In the genomic region with DNA sequence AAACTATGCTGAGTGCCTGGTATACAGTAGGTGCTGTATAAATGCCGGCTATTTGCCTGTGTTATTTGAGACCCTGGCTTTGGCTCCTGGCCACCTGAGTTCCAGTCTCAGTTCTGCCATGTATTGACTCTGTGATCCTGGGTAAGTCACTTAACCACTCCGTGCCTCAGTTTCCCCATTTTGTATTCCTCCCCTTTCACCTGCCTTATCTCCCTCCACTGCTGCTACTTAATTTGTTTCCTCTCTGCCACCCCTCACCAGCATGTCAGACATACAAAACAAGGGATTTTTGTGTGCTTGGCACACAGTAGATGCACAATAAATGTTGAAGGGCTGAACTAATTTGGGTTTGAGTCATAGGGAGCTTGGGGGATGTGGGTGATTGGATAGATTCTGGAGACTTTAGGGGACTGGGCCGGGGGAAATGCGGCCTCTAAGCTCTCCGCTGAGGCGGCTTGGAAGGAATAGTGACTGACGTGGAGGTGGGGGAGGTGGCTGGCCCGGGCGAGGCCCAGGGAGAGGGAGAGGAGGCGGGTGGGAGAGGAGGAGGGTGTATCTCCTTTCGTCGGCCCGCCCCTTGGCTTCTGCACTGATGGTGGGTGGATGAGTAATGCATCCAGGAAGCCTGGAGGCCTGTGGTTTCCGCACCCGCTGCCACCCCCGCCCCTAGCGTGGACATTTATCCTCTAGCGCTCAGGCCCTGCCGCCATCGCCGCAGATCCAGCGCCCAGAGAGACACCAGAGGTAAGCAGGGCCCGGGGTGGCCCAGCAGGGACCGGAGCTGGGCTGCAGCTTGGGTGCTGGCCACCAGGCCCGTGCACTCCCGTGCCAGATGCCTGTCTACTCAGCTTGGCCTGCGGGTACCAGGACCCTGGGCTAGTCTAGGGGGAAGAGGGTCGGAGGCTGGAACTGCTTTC, we compare ENCODE assay signal across 8 cellular contexts. TPM values are rescaled to one million over a fixed set of nuclear protein-coding genes. Genes with fewer than 3 reads are reported as not detected.
DNase-seq lines count a peak whose midpoint lies in the region; ATAC-seq and TF ChIP-seq lines count a peak whose summit lies in the region.

TSS of gene TIMP1 (plus strand) at position 706 of the 917 bp plus-strand sequence. CDS start 980 bp downstream, outside the sequence.

- H3K4me3 ChIP-seq in GM12865 (ENCODE audit: low read depth, low read length) = peak within 1 kb of the TSS; percentile 62

- DNase-seq in GM12865 (ENCODE audit: low read depth) (peak; percentile 86), NCI-H2107 treated with DMSO at 0.1 percent for 48 hours (lab: John Stamatoyannopoulos, UW; ENCODE audit: unreplicated experiment) (peak; percentile 40), cortex of kidney (lab: John Stamatoyannopoulos, UW) (peak; percentile 3), left lobe of liver (ENCODE audit: low spot score) (peak; percentile 63)
- DNase-seq in activated CD4-positive, alpha-beta T cell treated with anti-CD3 and anti-CD28 coated beads, Interleukin-2, amount 10 ng/mL, durations not matched to agents 7 days and 5 days = peak; percentile 82
- DNase-seq in stimulated activated CD4-positive, alpha-beta T cell treated with anti-CD3 and anti-CD28 coated beads, Interleukin-2, amount 100 ng/mL, for 4 hours (ENCODE audit: low read depth) = peak; percentile 80

- H3K4me3 Mint-ChIP-seq in activated CD4-positive, alpha-beta T cell treated with anti-CD3 and anti-CD28 coated beads, Interleukin-2, amount 10 ng/mL, durations not matched to agents 7 days and 5 days = peak within 1 kb of the TSS; percentile 55

- peaks cover 42% of the 10 kb centered on the region for H3K4me1 Mint-ChIP-seq in activated CD4-positive, alpha-beta T cell treated with anti-CD3 and anti-CD28 coated beads, Interleukin-2, amount 10 ng/mL, durations not matched to agents 7 days and 5 days

- no peaks in the 10 kb centered on the region for H3K9me3 Mint-ChIP-seq in activated CD4-positive, alpha-beta T cell treated with anti-CD3 and anti-CD28 coated beads, Interleukin-2, amount 10 ng/mL, durations not matched to agents 7 days and 5 days

- POLR2A ChIA-PET in activated CD4-positive, alpha-beta T cell treated with anti-CD3 and anti-CD28 coated beads, Interleukin-2, amount 10 ng/mL, durations not matched to agents 7 days and 5 days (lab: Charles Lee) = interaction anchor here (0.6 kb wide), 1 partner anchor 26 kb away, joined by 3 read pairs; no protein-coding TSS in a partner anchor

- H3K27me3 Mint-ChIP-seq in activated CD4-positive, alpha-beta T cell treated with anti-CD3 and anti-CD28 coated beads, Interleukin-2, amount 10 ng/mL, durations not matched to agents 7 days and 5 days = no peaks in the 10 kb centered on the region

- CTCF ChIA-PET in activated CD4-positive, alpha-beta T cell treated with anti-CD3 and anti-CD28 coated beads, Interleukin-2, amount 10 ng/mL, durations not matched to agents 7 days and 5 days (lab: Charles Lee) = interaction anchor here (0.5 to 0.6 kb wide), 3 partner anchors 112 to 462 kb away, joined by 3 to 6 read pairs (median 3); no protein-coding TSS in a partner anchor

- H3K27ac Mint-ChIP-seq in activated CD4-positive, alpha-beta T cell treated with anti-CD3 and anti-CD28 coated beads, Interleukin-2, amount 10 ng/mL, durations not matched to agents 7 days and 5 days = peak within 1 kb of the TSS; percentile 78

- ATAC-seq in HG02642 (IDR thresholded peaks at IDR 0.05; ENCODE audit: poor library complexity, unreplicated experiment) = peak; percentile 90
- ATAC-seq in left lobe of liver = peak; percentile 76
- ATAC-seq in GM18519 (IDR thresholded peaks at IDR 0.05; ENCODE audit: low FRiP score, unreplicated experiment) = no peak

- no peak for TF ChIP-seq CTCF in GM12865 (IDR thresholded peaks at IDR 0.05; ENCODE audit: insufficient read depth, low read depth, low read length, missing control alignments)

- peaks cover 7% of the 10 kb centered on the region for H3K36me3 Mint-ChIP-seq in activated CD4-positive, alpha-beta T cell treated with anti-CD3 and anti-CD28 coated beads, Interleukin-2, amount 10 ng/mL, durations not matched to agents 7 days and 5 days (ENCODE audit: low read depth)

RNA-seq across cellular contexts. Expression of gene TIMP1, which starts in this region (rescaled TPM):
- total RNA-seq in activated CD4-positive, alpha-beta T cell treated with anti-CD3 and anti-CD28 coated beads, Interleukin-2, amount 10 ng/mL, durations not matched to agents 7 days and 5 days = 10 to 100 TPM; 81.7 to 97.1 TPM
- 102 TPM for total RNA-seq in left lobe of liver

Comparison
In these comparisons a context has a peak if more than half of its experiments do, and no peak if none do; other contexts are left out.
1. DNase-seq: peak in every context shown above with its lines; median percentile 86 in GM12865; 82 in activated CD4-positive, alpha-beta T cell treated with anti-CD3 and anti-CD28 coated beads, Interleukin-2, amount 10 ng/mL, durations not matched to agents 7 days and 5 days; 80 in stimulated activated CD4-positive, alpha-beta T cell treated with anti-CD3 and anti-CD28 coated beads, Interleukin-2, amount 100 ng/mL, for 4 hours; 63 in left lobe of liver; 40 in NCI-H2107 treated with DMSO at 0.1 percent for 48 hours; 3 in cortex of kidney.